In genomic region chr5:163504091-163504931, GRCh38 we compare ENCODE assay signal across 1 cellular context.
TF ChIP-seq lines count a peak whose summit lies in the region.

No MANE protein-coding gene starts in this region.

TF ChIP-seq in IMR-90, 13 proteins besides CTCF, POLR2A, EP300 and RAD21 (continued from another document):
- TF ChIP-seq ELK1 (IDR thresholded peaks at IDR 0.05; ENCODE audit: borderline replicate concordance, low read depth, low read length) (no peak), RFX5 (IDR thresholded peaks at IDR 0.05; ENCODE audit: low read depth, low read length) (no peak), SMC3 (IDR thresholded peaks at IDR 0.05; ENCODE audit: low read depth, low read length) (no peak)
TF ChIP-seq in IMR-90: peak in this region for 2.
